23 cellular contexts compared by ENCODE assay signal in genomic region chr6:54107470-54107869, GRCh38. TPM values are rescaled to one million over a fixed set of nuclear protein-coding genes. Genes with fewer than 3 reads are reported as not detected.
"Had no signal": no experiment of that assay in that cellular context is flagged by ENCODE, and none has a peak within 500 bp of the region (broad histone marks: within the 10 kb centered on the region; RNA-seq: fewer than 3 reads in every experiment).

No MANE protein-coding gene starts in this region.

- H3K4me3 Mint-ChIP-seq: activated CD4-positive, alpha-beta T cell treated with anti-CD3 and anti-CD28 coated beads for 36 hours; activated CD8-positive, alpha-beta T cell treated with anti-CD3 and anti-CD28 coated beads for 36 hours; activated T-cell treated with anti-CD3 and anti-CD28 coated beads, Interleukin-2, amount 50 U/mL, for 72 hours; effector memory CD8-positive, alpha-beta T cell; immature natural killer cell; natural killer cell treated with Interleukin-12 subunit alpha and Interleukin-12 subunit beta and Interleukin-15 and Interleukin-18, amount 100 ng/mL, for 72 hours; T-cell had no signal

- DNase-seq: activated CD4-positive, alpha-beta T cell treated with anti-CD3 and anti-CD28 coated beads for 36 hours; activated CD8-positive, alpha-beta memory T cell treated with anti-CD3 and anti-CD28 coated beads, Interleukin-2, amount 50 U/mL, for 4 hours; activated CD8-positive, alpha-beta T cell treated with anti-CD3 and anti-CD28 coated beads for 36 hours; activated T-cell treated with anti-CD3 and anti-CD28 coated beads, Interleukin-2, amount 50 U/mL, for 72 hours; aorta; caudate nucleus; cortex of kidney; effector memory CD8-positive, alpha-beta T cell; erythroblast; immature natural killer cell; left cardiac atrium; mesenchymal stem cell; nucleus accumbens; sigmoid colon; stimulated activated CD4-positive, alpha-beta T cell treated with anti-CD3 and anti-CD28 coated beads, Interleukin-12 subunit alpha, Interleukin-12 subunit beta, amount 100 ng/mL, for 4 hours; stimulated activated CD4-positive, alpha-beta T cell treated with anti-CD3 and anti-CD28 coated beads, Interleukin-2, amount 100 ng/mL, for 48 hours; stimulated activated naive CD4-positive, alpha-beta T cell treated with Interleukin-2 at 50 U/mL for 16 hours; T-cell; T1000; upper lobe of left lung; WERI-Rb-1 had no signal

- H3K9me3 Mint-ChIP-seq: activated CD8-positive, alpha-beta T cell treated with anti-CD3 and anti-CD28 coated beads for 36 hours; activated T-cell treated with anti-CD3 and anti-CD28 coated beads, Interleukin-2, amount 50 U/mL, for 72 hours had no signal

- H3K27ac Mint-ChIP-seq: activated CD4-positive, alpha-beta T cell treated with anti-CD3 and anti-CD28 coated beads for 36 hours; activated CD8-positive, alpha-beta T cell treated with anti-CD3 and anti-CD28 coated beads for 36 hours; activated T-cell treated with anti-CD3 and anti-CD28 coated beads, Interleukin-2, amount 50 U/mL, for 72 hours; effector memory CD8-positive, alpha-beta T cell; immature natural killer cell; natural killer cell treated with Interleukin-12 subunit alpha and Interleukin-12 subunit beta and Interleukin-15 and Interleukin-18, amount 100 ng/mL, for 72 hours; progenitor cell of endocrine pancreas; T-cell had no signal

- H3K27me3 Mint-ChIP-seq: activated CD8-positive, alpha-beta T cell treated with anti-CD3 and anti-CD28 coated beads for 36 hours; effector memory CD8-positive, alpha-beta T cell; natural killer cell treated with Interleukin-12 subunit alpha and Interleukin-12 subunit beta and Interleukin-15 and Interleukin-18, amount 100 ng/mL, for 72 hours had no signal

- H3K36me3 Mint-ChIP-seq: immature natural killer cell; natural killer cell treated with Interleukin-12 subunit alpha and Interleukin-12 subunit beta and Interleukin-15 and Interleukin-18, amount 100 ng/mL, for 72 hours; T-cell had no signal

- H3K4me1 Mint-ChIP-seq: activated CD4-positive, alpha-beta T cell treated with anti-CD3 and anti-CD28 coated beads for 36 hours; immature natural killer cell; T-cell had no signal

- ATAC-seq: activated CD4-positive, alpha-beta T cell treated with anti-CD3 and anti-CD28 coated beads for 36 hours; activated CD8-positive, alpha-beta T cell treated with anti-CD3 and anti-CD28 coated beads for 36 hours; activated T-cell treated with anti-CD3 and anti-CD28 coated beads, Interleukin-2, amount 50 U/mL, for 72 hours; effector memory CD8-positive, alpha-beta T cell; natural killer cell treated with Interleukin-12 subunit alpha and Interleukin-12 subunit beta and Interleukin-15 and Interleukin-18, amount 100 ng/mL, for 72 hours; T-cell had no signal

- H3K27ac ChIP-seq: sigmoid colon, upper lobe of left lung, WERI-Rb-1 had no signal

RNA-seq across cellular contexts. Expression of gene MLIP, which starts 3.8 kb away (rescaled TPM):
- total RNA-seq: activated CD4-positive, alpha-beta T cell treated with anti-CD3 and anti-CD28 coated beads for 36 hours; activated CD8-positive, alpha-beta T cell treated with anti-CD3 and anti-CD28 coated beads for 36 hours; activated T-cell treated with anti-CD3 and anti-CD28 coated beads, Interleukin-2, amount 50 U/mL, for 72 hours; natural killer cell treated with Interleukin-12 subunit alpha and Interleukin-12 subunit beta and Interleukin-15 and Interleukin-18, amount 100 ng/mL, for 72 hours; progenitor cell of endocrine pancreas; T-cell had no signal
